Comparison of ENCODE assay signal across 25 cellular contexts in genomic region chr12:57347284-57347683, GRCh38.
"Had no signal": no experiment of that assay in that cellular context is flagged by ENCODE, and none has a peak within 500 bp of the region (broad histone marks: within the 10 kb centered on the region; RNA-seq: fewer than 3 reads in every experiment).

No MANE protein-coding gene starts in this region.

- H3K36me3 ChIP-seq: colonic mucosa, gastrocnemius medialis had no signal

- H3K27ac ChIP-seq: colonic mucosa, coronary artery, dorsolateral prefrontal cortex, epithelial cell of prostate, esophagus muscularis mucosa, esophagus squamous epithelium, foreskin keratinocyte, gastrocnemius medialis, gastroesophageal sphincter, heart left ventricle, heart right ventricle had no signal

- DNase-seq: colonic mucosa; cortex of kidney; dermis blood vessel endothelial cell; dorsolateral prefrontal cortex; effector CD4-positive, alpha-beta T cell; effector CD8-positive, alpha-beta T cell; effector memory CD4-positive, alpha-beta T cell; effector memory CD8-positive, alpha-beta T cell; endodermal cell; erythroblast; esophagus squamous epithelium; foreskin fibroblast; foreskin keratinocyte; foreskin melanocyte; gastrocnemius medialis; glutamatergic neuron; head of caudate nucleus; heart left ventricle; heart right ventricle had no signal

- H3K9me3 Mint-ChIP-seq: dendritic cell treated with granulocyte-macrophage colony-stimulating factor and Interleukin-4, amounts not matched to agents 40 ng/mL and 50 ng/mL, for 4 days; effector memory CD8-positive, alpha-beta T cell had no signal

- H3K27me3 Mint-ChIP-seq: dendritic cell treated with granulocyte-macrophage colony-stimulating factor and Interleukin-4, amounts not matched to agents 40 ng/mL and 50 ng/mL, for 4 days; effector memory CD8-positive, alpha-beta T cell had no signal

- H3K4me1 ChIP-seq: colonic mucosa, foreskin keratinocyte had no signal

- H3K27ac Mint-ChIP-seq: dendritic cell treated with granulocyte-macrophage colony-stimulating factor and Interleukin-4, amounts not matched to agents 40 ng/mL and 50 ng/mL, for 4 days had no signal

- H3K27me3 ChIP-seq: colonic mucosa, dorsolateral prefrontal cortex, esophagus muscularis mucosa, esophagus squamous epithelium, foreskin keratinocyte, gastrocnemius medialis, gastroesophageal sphincter, heart left ventricle, heart right ventricle had no signal

- H3K4me3 ChIP-seq: colonic mucosa, coronary artery, dorsolateral prefrontal cortex, esophagus muscularis mucosa, esophagus squamous epithelium, gastrocnemius medialis, gastroesophageal sphincter, heart left ventricle, heart right ventricle had no signal

- ATAC-seq: effector memory CD8-positive, alpha-beta T cell; esophagus mucosa; foreskin keratinocyte; gastrocnemius medialis; gastroesophageal sphincter; heart left ventricle; heart right ventricle had no signal

- H3K4me3 Mint-ChIP-seq: dendritic cell treated with granulocyte-macrophage colony-stimulating factor and Interleukin-4, amounts not matched to agents 40 ng/mL and 50 ng/mL, for 4 days; effector memory CD8-positive, alpha-beta T cell; endodermal cell had no signal

- H3K9me3 ChIP-seq: colonic mucosa, esophagus muscularis mucosa, esophagus squamous epithelium, gastrocnemius medialis had no signal
